ENCODE assay signal across 26 cellular contexts in the genomic region with DNA sequence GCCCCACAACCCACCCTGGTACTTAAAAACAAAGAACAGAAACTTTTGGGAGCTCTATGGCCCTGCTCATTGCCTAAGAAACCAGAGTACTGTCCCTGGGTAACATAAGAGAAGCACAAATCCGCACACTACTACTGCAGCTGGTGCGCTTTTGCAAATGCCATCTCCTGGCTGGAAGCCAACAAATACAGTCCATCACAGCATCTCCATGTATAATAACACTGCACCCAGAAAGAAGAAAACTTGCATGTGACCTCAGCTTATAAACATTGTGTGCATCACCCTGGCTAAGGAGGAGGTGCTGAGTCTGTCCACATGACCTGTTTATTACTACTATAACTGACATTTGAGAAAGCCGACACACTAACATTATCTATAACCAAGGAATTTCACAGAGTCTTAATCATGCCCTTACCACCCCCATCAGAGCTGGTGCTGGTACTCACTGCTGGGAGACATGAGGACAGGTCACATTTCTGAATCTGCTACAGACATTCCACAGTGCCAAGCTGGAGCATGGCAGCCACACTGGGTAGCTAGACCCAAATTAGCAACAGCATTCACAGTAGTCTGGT.
"Had no signal": no experiment of that assay in that cellular context is flagged by ENCODE, and none has a peak within 500 bp of the region (broad histone marks: within the 10 kb centered on the region; RNA-seq: fewer than 3 reads in every experiment).

No MANE protein-coding gene starts in this region.

- FAIRE-seq: endothelial cell of umbilical vein, small intestine had no signal

- H3K27ac ChIP-seq: adrenal gland, colonic mucosa, dorsolateral prefrontal cortex, left ventricle myocardium inferior, parathyroid adenoma, stomach, suprapubic skin, tibial nerve, VCaP had no signal

- H3K4me3 ChIP-seq: adrenal gland, colonic mucosa, dorsolateral prefrontal cortex, left ventricle myocardium inferior, stomach, suprapubic skin, tibial nerve had no signal

- H3K9ac ChIP-seq: parathyroid adenoma had no signal

- H3K36me3 ChIP-seq: adrenal gland, colonic mucosa, left ventricle myocardium inferior, stomach, suprapubic skin, tibial nerve had no signal

- ATAC-seq: activated T-helper 17 cell treated with anti-CD3 and anti-CD28 coated beads, Interleukin-2, amount 50 U/mL, for 72 hours; effector memory CD8-positive, alpha-beta T cell; esophagus mucosa; right cardiac atrium; stimulated activated effector memory CD8-positive, alpha-beta T cell treated with anti-CD3 and anti-CD28 coated beads, Interleukin-12 subunit alpha, Interleukin-12 subunit beta, amount 100 ng/mL, for 72 hours had no signal

- H3K4me1 ChIP-seq: adrenal gland, colonic mucosa, left ventricle myocardium inferior, parathyroid adenoma, stomach, suprapubic skin, tibial nerve had no signal

- H2AFZ ChIP-seq: parathyroid adenoma had no signal

- H3K9me3 ChIP-seq: adrenal gland, colonic mucosa, left ventricle myocardium inferior, stomach, suprapubic skin, tibial nerve had no signal

- H3K27me3 ChIP-seq: adrenal gland, colonic mucosa, stomach, suprapubic skin, tibial nerve had no signal

- DNase-seq: activated CD4-positive, CD25-positive, alpha-beta regulatory T cell treated with anti-CD3 and anti-CD28 coated beads, Interleukin-2, amount 50 U/mL, for 72 hours; activated CD8-positive, alpha-beta memory T cell treated with anti-CD3 and anti-CD28 coated beads for 24 hours; activated CD8-positive, alpha-beta memory T cell treated with anti-CD3 and anti-CD28 coated beads, Interleukin-2, amount 50 U/mL, for 4 hours; activated T-cell treated with anti-CD3 and anti-CD28 coated beads, Interleukin-2, amount 50 U/mL, for 24 hours; adrenal gland; colonic mucosa; dorsolateral prefrontal cortex; effector memory CD8-positive, alpha-beta T cell; foreskin melanocyte; glutamatergic neuron; hippocampal formation; kidney glomerular epithelial cell; left ventricle myocardium inferior; midbrain; right cardiac atrium; small intestine; stimulated activated CD4-positive, alpha-beta T cell treated with anti-CD3 and anti-CD28 coated beads, Interleukin-2, amount 100 ng/mL, for 24 hours; stomach had no signal

- H3K79me2 ChIP-seq: parathyroid adenoma had no signal
